In genomic region chr16:79629003-79629402, GRCh38 we compare ENCODE assay signal across 1 cellular context.
A peak's percentile ranks its signal among the peaks of the same experiment; 100 is the strongest.
TF ChIP-seq lines count a peak whose summit lies in the region.

No MANE protein-coding gene starts in this region.

TF ChIP-seq in IMR-90, 13 proteins besides CTCF, POLR2A, EP300 and RAD21:
- 0 out of 2 replicates have a peak, but pooled peaks have one; percentile 17 for TF ChIP-seq CEBPB (IDR thresholded peaks at IDR 0.05; ENCODE audit: low read depth, low read length)
- TF ChIP-seq USF2 (IDR thresholded peaks at IDR 0.05; ENCODE audit: low read depth, low read length) = no peak
